Comparison of ENCODE assay signal across 10 cellular contexts in genomic region chr9:130185494-130186005, GRCh38. TPM values are rescaled to one million over a fixed set of nuclear protein-coding genes. Genes with fewer than 3 reads are reported as not detected.
DNase-seq lines count a peak whose midpoint lies in the region; ATAC-seq and TF ChIP-seq lines count a peak whose summit lies in the region.
"Had no signal": no experiment of that assay in that cellular context is flagged by ENCODE, and none has a peak within 500 bp of the region (broad histone marks: within the 10 kb centered on the region; RNA-seq: fewer than 3 reads in every experiment).

No MANE protein-coding gene starts in this region.

- H3K4me3 ChIP-seq in left ventricle myocardium inferior (peak overlapping the region; percentile 29), dorsolateral prefrontal cortex (peak overlapping the region in 48 of 59 donors; percentile 1 to 55 (median 28)), aorta (ENCODE audit: low read length in 2 of 2) (no peak overlapping the region)

- no peaks in the 10 kb centered on the region for H3K27me3 ChIP-seq in left ventricle myocardium inferior (ENCODE audit: low read depth)
- no peaks in the 10 kb centered on the region for H3K27me3 ChIP-seq in dorsolateral prefrontal cortex
- no peaks in the 10 kb centered on the region for H3K27me3 ChIP-seq in aorta (ENCODE audit: control insufficient read depth in 1 of 2, insufficient read depth in 2 of 2, low read length in 1 of 2)

- H3K9me3 Mint-ChIP-seq in nephron progenitor cell: no peaks in the 10 kb centered on the region

- H3K27ac Mint-ChIP-seq in nephron progenitor cell: peak overlapping the region; percentile 89

- peaks cover 9% of the 10 kb centered on the region for H3K27me3 Mint-ChIP-seq in nephron progenitor cell (ENCODE audit: low read depth, poor library complexity)

- H3K27ac ChIP-seq in left ventricle myocardium inferior (replicated peaks) (no peak overlapping the region), dorsolateral prefrontal cortex (peak overlapping the region in 58 of 59 donors; percentile 43 to 98 (median 90)), aorta (ENCODE audit: low read depth in 1 of 2, low read length in 2 of 2) (peak overlapping the region; percentile 76 to 96)

- H3K9me3 ChIP-seq in left ventricle myocardium inferior (replicated peaks): no peaks in the 10 kb centered on the region
- H3K9me3 ChIP-seq in aorta (ENCODE audit: control insufficient read depth, low read length): no peaks in the 10 kb centered on the region

- H3K4me3 Mint-ChIP-seq in nephron progenitor cell: peak overlapping the region; percentile 45

- no peaks in the 10 kb centered on the region for H3K36me3 Mint-ChIP-seq in nephron progenitor cell (ENCODE audit: low read depth)

- H3K4me1 Mint-ChIP-seq in nephron progenitor cell: peaks cover 60% of the 10 kb centered on the region

- TF ChIP-seq CTCF in left ventricle myocardium inferior (IDR thresholded peaks at IDR 0.05; ENCODE audit: borderline replicate concordance): no peak
- TF ChIP-seq CTCF in dorsolateral prefrontal cortex (IDR thresholded peaks at IDR 0.05 in 54 of 56, conservative IDR thresholded peaks at IDR 0.05 in 2 of 56; ENCODE audit: low read depth in 1 of 56, partially characterized antibody in 56 of 56): no peak
- no peak for TF ChIP-seq CTCF in nephron progenitor cell (IDR thresholded peaks at IDR 0.05)
- no peak for TF ChIP-seq CTCF in GM10266 (IDR thresholded peaks at IDR 0.05; ENCODE audit: control insufficient read depth, insufficient read depth, low read depth, missing control alignments)

- WGBS in aorta, 2 donors: 12 to 14% methylated on average over 17 of the region's 17 CpGs

- intact Hi-C loops in left ventricle myocardium inferior (cut with micrococcal nuclease): no loop called here
- intact Hi-C loops in Right ventricle myocardium inferior (cut with DNase I): no loop called here
- intact Hi-C loops in dorsolateral prefrontal cortex (cut with DNase I): no loop called here
- intact Hi-C loops in aorta (cut with DNase I): no loop called here

- H3K36me3 ChIP-seq in left ventricle myocardium inferior: no peaks in the 10 kb centered on the region
- no peaks in the 10 kb centered on the region for H3K36me3 ChIP-seq in aorta (ENCODE audit: control insufficient read depth in 1 of 2, insufficient read depth in 2 of 2, low read length in 1 of 2)

- no peak for DNase-seq in left ventricle myocardium inferior
- no peak for DNase-seq in Right ventricle myocardium inferior (ENCODE audit: missing footprints)
- peak in 3 of 10 donors; percentile 64 to 76 (median 74) for DNase-seq in dorsolateral prefrontal cortex
- DNase-seq in nephron progenitor cell: no peak
- no peak for DNase-seq in aorta
- DNase-seq in GM10266 (ENCODE audit: extremely low spot score): no peak
- no peak for DNase-seq in stimulated activated CD4-positive, alpha-beta T cell treated with anti-CD3 and anti-CD28 coated beads, Interleukin-2, amount 100 ng/mL, for 48 hours
- DNase-seq: effector memory CD4-positive, alpha-beta T cell; NCI-H1048 had no signal

- ATAC-seq in Right ventricle myocardium inferior (no peak), aorta (ENCODE audit: low FRiP score) (peak; percentile 45), GM18861 (IDR thresholded peaks at IDR 0.05; ENCODE audit: unreplicated experiment) (no peak)

- peaks cover 27% of the 10 kb centered on the region for H3K4me1 ChIP-seq in left ventricle myocardium inferior
- H3K4me1 ChIP-seq in aorta (ENCODE audit: control insufficient read depth in 1 of 2, insufficient read depth in 2 of 2, low read length in 2 of 2): peaks cover 0 to 4% of the 10 kb centered on the region in 2 donors

RNA-seq across cellular contexts. Expression of gene NCS1, which starts 13.3 kb away (rescaled TPM):
- total RNA-seq in left ventricle myocardium inferior (6.1 TPM), Right ventricle myocardium inferior (5.0 TPM), dorsolateral prefrontal cortex (100 to 1,000 TPM; 134 to 718 (median 501) TPM), aorta (100 to 1,000 TPM in 1 of 2 donors, 10 to 100 TPM in 1; 72.1 to 171 TPM)
- 10 to 100 TPM; 21.3 to 22.8 TPM for polyA plus RNA-seq in aorta

Comparison
In these comparisons a context has a peak if more than half of its experiments do, and no peak if none do; other contexts are left out.
1. H3K4me3 ChIP-seq: peak in left ventricle myocardium inferior (single experiment) and dorsolateral prefrontal cortex (48 of 59); none in aorta (0 of 2).
2. RNA of gene NCS1, which starts 13.3 kb away (total RNA-seq): 134 to 718 TPM in dorsolateral prefrontal cortex and 72.1 to 171 TPM in aorta; 6.1 TPM in left ventricle myocardium inferior (single experiment) and 5.0 TPM in Right ventricle myocardium inferior (single experiment); every median in the first group is over 10 times any median in the second.